9 cellular contexts compared by ENCODE assay signal in genomic region chr10:116848912-116849270, GRCh38. TPM values are rescaled to one million over a fixed set of nuclear protein-coding genes. Genes with fewer than 3 reads are reported as not detected.
DNase-seq lines count a peak whose midpoint lies in the region; ATAC-seq and TF ChIP-seq lines count a peak whose summit lies in the region.
"Had no signal": no experiment of that assay in that cellular context is flagged by ENCODE, and none has a peak within 500 bp of the region (broad histone marks: within the 10 kb centered on the region; RNA-seq: fewer than 3 reads in every experiment).

No MANE protein-coding gene starts in this region.

- H3K36me3 ChIP-seq in lower lobe of right lung (no peaks in the 10 kb centered on the region), urinary bladder (ENCODE audit: insufficient read depth) (no peaks in the 10 kb centered on the region)

- peaks cover 19% of the 10 kb centered on the region for H3K27me3 ChIP-seq in lower lobe of right lung (ENCODE audit: low read depth)

- WGBS in urinary bladder, result under 1% methylated on average over 25 of the region's 25 CpGs

- H3K4me1 Mint-ChIP-seq in activated CD8-positive, alpha-beta T cell treated with anti-CD3 and anti-CD28 coated beads for 36 hours (ENCODE audit: low read depth), result peaks cover 7% of the 10 kb centered on the region
- peaks cover 5% of the 10 kb centered on the region for H3K4me1 Mint-ChIP-seq in activated CD8-positive, alpha-beta T cell treated with anti-CD3 and anti-CD28 coated beads, Interleukin-2, amount 10 ng/mL, durations not matched to agents 7 days and 5 days (ENCODE audit: low read depth)

- peaks cover 50% of the 10 kb centered on the region for H3K27me3 Mint-ChIP-seq in activated CD8-positive, alpha-beta T cell treated with anti-CD3 and anti-CD28 coated beads for 36 hours
- peaks cover 44% of the 10 kb centered on the region for H3K27me3 Mint-ChIP-seq in activated CD8-positive, alpha-beta T cell treated with anti-CD3 and anti-CD28 coated beads, Interleukin-2, amount 10 ng/mL, durations not matched to agents 7 days and 5 days (ENCODE audit: low read depth)

- CTCF ChIA-PET in activated CD8-positive, alpha-beta T cell treated with anti-CD3 and anti-CD28 coated beads for 36 hours (lab: Charles Lee), result no interaction called here
- CTCF ChIA-PET in activated CD8-positive, alpha-beta T cell treated with anti-CD3 and anti-CD28 coated beads, Interleukin-2, amount 10 ng/mL, durations not matched to agents 7 days and 5 days (lab: Charles Lee), result no interaction called here

- peaks cover 6% of the 10 kb centered on the region for H3K4me1 ChIP-seq in lower lobe of right lung
- H3K4me1 ChIP-seq in urinary bladder (ENCODE audit: insufficient read depth), result no peaks in the 10 kb centered on the region

- peak overlapping the region; percentile 14 for H3K4me3 Mint-ChIP-seq in activated CD8-positive, alpha-beta T cell treated with anti-CD3 and anti-CD28 coated beads for 36 hours
- no peak overlapping the region for H3K4me3 Mint-ChIP-seq in activated CD8-positive, alpha-beta T cell treated with anti-CD3 and anti-CD28 coated beads, Interleukin-2, amount 10 ng/mL, durations not matched to agents 7 days and 5 days

- H3K36me3 Mint-ChIP-seq in activated CD8-positive, alpha-beta T cell treated with anti-CD3 and anti-CD28 coated beads for 36 hours (ENCODE audit: low read depth), result no peaks in the 10 kb centered on the region
- no peaks in the 10 kb centered on the region for H3K36me3 Mint-ChIP-seq in activated CD8-positive, alpha-beta T cell treated with anti-CD3 and anti-CD28 coated beads, Interleukin-2, amount 10 ng/mL, durations not matched to agents 7 days and 5 days (ENCODE audit: low read depth)

- intact Hi-C loops in activated CD8-positive, alpha-beta T cell treated with anti-CD3 and anti-CD28 coated beads for 36 hours (cut with micrococcal nuclease), result no loop called here
- intact Hi-C loops in lower lobe of right lung (cut with DNase I), result no loop called here

- DNase-seq in activated CD8-positive, alpha-beta T cell treated with anti-CD3 and anti-CD28 coated beads for 36 hours, result no peak
- DNase-seq in activated CD8-positive, alpha-beta T cell treated with anti-CD3 and anti-CD28 coated beads, Interleukin-2, amount 10 ng/mL, durations not matched to agents 7 days and 5 days, result no peak
- peak; percentile 18 for DNase-seq in cerebellum (ENCODE audit: low spot score)
- DNase-seq in lower lobe of right lung, result no peak
- DNase-seq in NCI-H446 treated with DMSO at 0.1 percent for 48 hours (lab: John Stamatoyannopoulos, UW), result no peak
- DNase-seq in activated CD4-positive, alpha-beta T cell treated with anti-CD3 and anti-CD28 coated beads for 48 hours, result no peak

- TF ChIP-seq CTCF in activated CD8-positive, alpha-beta T cell treated with anti-CD3 and anti-CD28 coated beads for 36 hours (IDR thresholded peaks at IDR 0.05), result no peak
- no peak for TF ChIP-seq CTCF in lower lobe of right lung (IDR thresholded peaks at IDR 0.05)

- no peaks in the 10 kb centered on the region for H3K9me3 ChIP-seq in lower lobe of right lung

- H3K27ac ChIP-seq in lower lobe of right lung, result peak overlapping the region; percentile 63
- H3K27ac ChIP-seq in urinary bladder (ENCODE audit: low read depth), result no peak overlapping the region

- ATAC-seq in activated CD8-positive, alpha-beta T cell treated with anti-CD3 and anti-CD28 coated beads for 36 hours, result no peak
- no peak for ATAC-seq in activated CD8-positive, alpha-beta T cell treated with anti-CD3 and anti-CD28 coated beads, Interleukin-2, amount 10 ng/mL, durations not matched to agents 7 days and 5 days
- ATAC-seq in lower lobe of right lung (peak; percentile 40 to 49), GM18861 (IDR thresholded peaks at IDR 0.05; ENCODE audit: unreplicated experiment) (no peak)

- H3K4me3 ChIP-seq in lower lobe of right lung (peak overlapping the region; percentile 72), urinary bladder (ENCODE audit: low read depth, low read length) (peak overlapping the region; percentile 42)

- no peak overlapping the region for H3K27ac Mint-ChIP-seq in activated CD8-positive, alpha-beta T cell treated with anti-CD3 and anti-CD28 coated beads for 36 hours
- H3K27ac Mint-ChIP-seq in activated CD8-positive, alpha-beta T cell treated with anti-CD3 and anti-CD28 coated beads, Interleukin-2, amount 10 ng/mL, durations not matched to agents 7 days and 5 days, result no peak overlapping the region

- POLR2A ChIA-PET in activated CD8-positive, alpha-beta T cell treated with anti-CD3 and anti-CD28 coated beads for 36 hours (lab: Charles Lee), result no interaction called here
- POLR2A ChIA-PET in activated CD8-positive, alpha-beta T cell treated with anti-CD3 and anti-CD28 coated beads, Interleukin-2, amount 10 ng/mL, durations not matched to agents 7 days and 5 days (lab: Charles Lee), result no interaction called here

- no peaks in the 10 kb centered on the region for H3K9me3 Mint-ChIP-seq in activated CD8-positive, alpha-beta T cell treated with anti-CD3 and anti-CD28 coated beads for 36 hours
- no peaks in the 10 kb centered on the region for H3K9me3 Mint-ChIP-seq in activated CD8-positive, alpha-beta T cell treated with anti-CD3 and anti-CD28 coated beads, Interleukin-2, amount 10 ng/mL, durations not matched to agents 7 days and 5 days (ENCODE audit: insufficient read depth)

RNA-seq across cellular contexts. Expression of gene ENO4, which starts 0.4 kb away (rescaled TPM):
- total RNA-seq in activated CD8-positive, alpha-beta T cell treated with anti-CD3 and anti-CD28 coated beads for 36 hours, result not detected
- not detected for total RNA-seq in activated CD8-positive, alpha-beta T cell treated with anti-CD3 and anti-CD28 coated beads, Interleukin-2, amount 10 ng/mL, durations not matched to agents 7 days and 5 days
- 1.3 TPM for total RNA-seq in cerebellum
- 1.9 TPM for total RNA-seq in lower lobe of right lung
- 0.74 TPM for total RNA-seq in urinary bladder
- 0.28 TPM for polyA plus RNA-seq in urinary bladder
- total RNA-seq: left lobe of liver had no signal

Comparison
In these comparisons a context has a peak if more than half of its experiments do, and no peak if none do; other contexts are left out.
1. ATAC-seq: peak in lower lobe of right lung (2 of 2); none in activated CD8-positive, alpha-beta T cell treated with anti-CD3 and anti-CD28 coated beads for 36 hours (single experiment), activated CD8-positive, alpha-beta T cell treated with anti-CD3 and anti-CD28 coated beads, Interleukin-2, amount 10 ng/mL, durations not matched to agents 7 days and 5 days (single experiment) and GM18861 (single experiment).